In genomic region chr2:54587439-54588016, GRCh38 we compare ENCODE assay signal across 19 cellular contexts.
DNase-seq lines count a peak whose midpoint lies in the region; ATAC-seq, FAIRE-seq and TF ChIP-seq lines count a peak whose summit lies in the region.
"Had no signal": no experiment of that assay in that cellular context is flagged by ENCODE, and none has a peak within 500 bp of the region (broad histone marks: within the 10 kb centered on the region; RNA-seq: fewer than 3 reads in every experiment).

No MANE protein-coding gene starts in this region.

- H3K9me3 Mint-ChIP-seq in stimulated activated naive B cell treated with anti-CD40 and anti-IgM and Interleukin-4, amounts not matched to agents 10 μg/mL and 1 μg/mL and 100 μg/mL, for 72 hours: no peaks in the 10 kb centered on the region

- H3K27me3 ChIP-seq in heart left ventricle: no peaks in the 10 kb centered on the region
- H3K27me3 ChIP-seq: SJCRH30 had no signal

- no peaks in the 10 kb centered on the region for H3K36me3 Mint-ChIP-seq in T-helper 17 cell (ENCODE audit: low read depth)
- H3K36me3 Mint-ChIP-seq in stimulated activated naive B cell treated with anti-CD40 and anti-IgM and Interleukin-4, amounts not matched to agents 10 μg/mL and 1 μg/mL and 100 μg/mL, for 72 hours: peaks cover 6 to 16% of the 10 kb centered on the region in 2 donors

- 57 to 72% (median 60%) methylated on average over 5 of the region's 5 CpGs for WGBS in heart left ventricle, 4 donors

- H3K4me3 ChIP-seq in heart left ventricle: no peak overlapping the region
- H3K4me3 ChIP-seq: SJCRH30 had no signal

- no peak overlapping the region for H3K4me3 Mint-ChIP-seq in T-helper 17 cell
- H3K4me3 Mint-ChIP-seq in stimulated activated naive B cell treated with anti-CD40 and anti-IgM and Interleukin-4, amounts not matched to agents 10 μg/mL and 1 μg/mL and 100 μg/mL, for 72 hours: no peak overlapping the region

- H3K27me3 Mint-ChIP-seq in T-helper 17 cell: no peaks in the 10 kb centered on the region
- no peaks in the 10 kb centered on the region for H3K27me3 Mint-ChIP-seq in stimulated activated naive B cell treated with anti-CD40 and anti-IgM and Interleukin-4, amounts not matched to agents 10 μg/mL and 1 μg/mL and 100 μg/mL, for 72 hours

- no peak for TF ChIP-seq CTCF in heart left ventricle (IDR thresholded peaks at IDR 0.05)

- peaks cover 0 to 13% (median 4%) of the 10 kb centered on the region in 9 donors for H3K36me3 ChIP-seq in heart left ventricle

- no peak for TF ChIP-seq POLR2A in heart left ventricle (IDR thresholded peaks at IDR 0.05)

- peak overlapping the region; percentile 94 for H3K27ac Mint-ChIP-seq in T-helper 17 cell
- H3K27ac Mint-ChIP-seq in stimulated activated naive B cell treated with anti-CD40 and anti-IgM and Interleukin-4, amounts not matched to agents 10 μg/mL and 1 μg/mL and 100 μg/mL, for 72 hours: peak overlapping the region; percentile 84

- FAIRE-seq in HTR-8/SVneo (lab: Jason Lieb, UNC): no peak
- FAIRE-seq: islet of Langerhans had no signal

- DNase-seq in heart left ventricle (no peak), cardiac septum (ENCODE audit: low spot score) (no peak), T-helper 17 cell (no peak), islet precursor cell (peak; percentile 19), OCI-M2 (lab: John Stamatoyannopoulos, UW; ENCODE audit: unreplicated experiment) (no peak), HTR-8/SVneo (ENCODE audit: insufficient read length, low spot score) (no peak)
- no peak for DNase-seq in stimulated activated naive B cell treated with anti-CD40 and anti-IgM and Interleukin-4, amounts not matched to agents 10 μg/mL and 1 μg/mL and 100 μg/mL, for 72 hours
- DNase-seq: activated CD4-positive, CD25-positive, alpha-beta regulatory T cell; AML-193; effector memory CD4-positive, alpha-beta T cell; foreskin fibroblast; NCI-H1092 treated with DMSO at 0.1 percent for 48 hours; NCI-H2171 treated with DMSO at 0.1 percent for 48 hours; NK-92 treated with Interleukin-12 subunit alpha and Interleukin-12 subunit beta, amount 100 ng/mL, for 24 hours; SJCRH30; stimulated activated CD4-positive, alpha-beta T cell treated with anti-CD3 and anti-CD28 coated beads, Interleukin-2, amount 100 ng/mL, for 24 hours; stimulated activated CD8-positive, alpha-beta memory T cell treated with anti-CD3 and anti-CD28 coated beads, Interleukin-4, amount 100 ng/mL, for 48 hours had no signal

- peaks cover 70% of the 10 kb centered on the region for H3K4me1 Mint-ChIP-seq in T-helper 17 cell
- H3K4me1 Mint-ChIP-seq in stimulated activated naive B cell treated with anti-CD40 and anti-IgM and Interleukin-4, amounts not matched to agents 10 μg/mL and 1 μg/mL and 100 μg/mL, for 72 hours: peaks cover 54 to 90% of the 10 kb centered on the region in 2 donors

- ATAC-seq in heart left ventricle (peak in 3 of 4 donors; percentile 5 to 39 (median 10)), T-helper 17 cell (no peak), GM18502 (IDR thresholded peaks at IDR 0.05; ENCODE audit: poor library complexity, unreplicated experiment) (no peak)
- no peak for ATAC-seq in stimulated activated naive B cell treated with anti-CD40 and anti-IgM and Interleukin-4, amounts not matched to agents 10 μg/mL and 1 μg/mL and 100 μg/mL, for 72 hours (replicated peaks)

- H3K9me3 ChIP-seq in heart left ventricle (no peaks in the 10 kb centered on the region), T-helper 17 cell (ENCODE audit: control insufficient read depth, low read length, poor library complexity, severe bottlenecking) (no peaks in the 10 kb centered on the region)
- H3K9me3 ChIP-seq: SJCRH30 had no signal

- peak overlapping the region in 11 of 12 donors; percentile 27 to 78 (median 65) for H3K27ac ChIP-seq in heart left ventricle
- H3K27ac ChIP-seq: SJCRH30 had no signal

- H3K4me1 ChIP-seq in heart left ventricle: peaks cover 16 to 100% (median 96%) of the 10 kb centered on the region in 12 donors

- intact Hi-C loops in heart left ventricle (cut with DNase I) (loop anchor here in 2 of 10 donors (10.0 kb wide), 1 partner anchor 47 kb away; no protein-coding TSS in a partner anchor), cardiac septum (cut with DNase I) (no loop called here)

Comparison
In these comparisons a context has a peak if more than half of its experiments do, and no peak if none do; other contexts are left out.
1. ATAC-seq: peak in heart left ventricle (3 of 4); none in T-helper 17 cell (single experiment), stimulated activated naive B cell treated with anti-CD40 and anti-IgM and Interleukin-4, amounts not matched to agents 10 μg/mL and 1 μg/mL and 100 μg/mL, for 72 hours (0 of 2) and GM18502 (single experiment).